Comparison of ENCODE assay signal across 1 cellular context in the genomic region with DNA sequence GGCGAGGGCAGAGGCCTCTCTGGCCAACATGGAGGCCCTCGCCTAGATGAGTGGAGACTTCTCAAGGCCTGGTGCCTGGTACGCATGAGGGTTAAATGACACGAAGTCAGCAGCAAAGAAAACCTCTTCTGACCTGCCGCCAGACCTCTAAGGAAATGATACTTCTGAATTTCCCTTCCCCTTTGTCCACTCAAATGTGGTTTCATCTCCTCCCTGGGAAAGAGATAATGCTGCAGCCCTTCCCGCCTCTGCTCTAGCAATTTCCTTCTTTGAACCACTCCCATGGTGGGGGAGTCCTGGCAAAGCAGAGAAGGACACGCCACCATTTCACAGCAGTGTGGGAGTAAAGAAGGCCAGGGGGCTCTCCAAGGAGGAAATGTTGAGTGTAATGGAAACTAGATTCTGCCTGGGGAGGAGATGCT.
A peak's percentile ranks its signal among the peaks of the same experiment; 100 is the strongest.
TF ChIP-seq lines count a peak whose summit lies in the region.

No MANE protein-coding gene starts in this region.

TF ChIP-seq in GM12878, 131 proteins besides CTCF, POLR2A, EP300 and RAD21 (continued from another document and continues in another):
- TF ChIP-seq ZNF592 (IDR thresholded peaks at IDR 0.05) (no peak), FOXK2 (IDR thresholded peaks at IDR 0.05) (no peak), ATF7 (IDR thresholded peaks at IDR 0.05; ENCODE audit: low read depth) (peak; percentile 20; the same call in 1 of the 2 replicates), RUNX3 (IDR thresholded peaks at IDR 0.05; ENCODE audit: low read length) (peak; percentile 84), WRNIP1 (IDR thresholded peaks at IDR 0.05; ENCODE audit: borderline replicate concordance, low read depth, low read length) (no peak), SREBF1 (IDR thresholded peaks at IDR 0.05; ENCODE audit: low read length) (no peak), HDGF (IDR thresholded peaks at IDR 0.05) (no peak), EED (IDR thresholded peaks at IDR 0.05; ENCODE audit: low read depth) (peak; percentile 90), DPF2 (IDR thresholded peaks at IDR 0.05) (0 out of 2 replicates have a peak, but pooled peaks have one; percentile 46), HDAC6 (IDR thresholded peaks at IDR 0.05; ENCODE audit: unreplicated experiment) (no peak), MTA2 (IDR thresholded peaks at IDR 0.05; ENCODE audit: low read depth) (peak; percentile 31; the same call in 1 of the 2 replicates), CREB1 (IDR thresholded peaks at IDR 0.05; ENCODE audit: low read depth) (no peak), MEF2B (IDR thresholded peaks at IDR 0.05; ENCODE audit: partially characterized antibody, poor library complexity, severe bottlenecking) (peak; percentile 54), BACH1 (IDR thresholded peaks at IDR 0.05; ENCODE audit: borderline replicate concordance) (no peak), YY1 (IDR thresholded peaks at IDR 0.05; ENCODE audit: low read depth, low read length) (peak; percentile 72), NFIC (IDR thresholded peaks at IDR 0.05; ENCODE audit: low read depth, low read length) (peak; percentile 74), CREM (IDR thresholded peaks at IDR 0.05; ENCODE audit: low read depth) (peak; percentile 43; the same call in 1 of the 2 replicates), HCFC1 (IDR thresholded peaks at IDR 0.05; ENCODE audit: low read length) (no peak), JUNB (IDR thresholded peaks at IDR 0.05) (peak; percentile 29; the same call in 1 of the 2 replicates), KLF5 (IDR thresholded peaks at IDR 0.05; ENCODE audit: partially characterized antibody) (no peak), FOXM1 (IDR thresholded peaks at IDR 0.05; ENCODE audit: low read depth, low read length) (peak; percentile 80; the same call in 1 of the 2 replicates), NBN (IDR thresholded peaks at IDR 0.05) (0 out of 2 replicates have a peak, but pooled peaks have one; percentile 41), SMAD5 (IDR thresholded peaks at IDR 0.05; ENCODE audit: low read depth) (no peak), ZSCAN29 (IDR thresholded peaks at IDR 0.05) (no peak), MEF2A (IDR thresholded peaks at IDR 0.05; ENCODE audit: insufficient read depth, low read depth, low read length) (no peak), SPI1 (IDR thresholded peaks at IDR 0.05; ENCODE audit: borderline replicate concordance, insufficient read depth, low read depth, low read length) (0 out of 2 replicates have a peak, but pooled peaks have one; percentile 45), GATAD2B (conservative IDR thresholded peaks at IDR 0.05; ENCODE audit: low read depth) (0 out of 2 replicates have a peak, but pooled peaks have one; percentile 52), SUPT20H (IDR thresholded peaks at IDR 0.05; ENCODE audit: borderline replicate concordance, control insufficient read depth, low read depth, low read length) (no peak), RELB (IDR thresholded peaks at IDR 0.05; ENCODE audit: low read depth) (peak; percentile 71), ZBTB4 (CRISPR knock-in tag; IDR thresholded peaks at IDR 0.05) (no peak), MYC (IDR thresholded peaks at IDR 0.05; ENCODE audit: insufficient read depth, insufficient read length, insufficient replicate concordance, low read length, severe bottlenecking) (no peak), ZNF687 (IDR thresholded peaks at IDR 0.05) (peak; percentile 72)
- TF ChIP-seq, protein P1, sequence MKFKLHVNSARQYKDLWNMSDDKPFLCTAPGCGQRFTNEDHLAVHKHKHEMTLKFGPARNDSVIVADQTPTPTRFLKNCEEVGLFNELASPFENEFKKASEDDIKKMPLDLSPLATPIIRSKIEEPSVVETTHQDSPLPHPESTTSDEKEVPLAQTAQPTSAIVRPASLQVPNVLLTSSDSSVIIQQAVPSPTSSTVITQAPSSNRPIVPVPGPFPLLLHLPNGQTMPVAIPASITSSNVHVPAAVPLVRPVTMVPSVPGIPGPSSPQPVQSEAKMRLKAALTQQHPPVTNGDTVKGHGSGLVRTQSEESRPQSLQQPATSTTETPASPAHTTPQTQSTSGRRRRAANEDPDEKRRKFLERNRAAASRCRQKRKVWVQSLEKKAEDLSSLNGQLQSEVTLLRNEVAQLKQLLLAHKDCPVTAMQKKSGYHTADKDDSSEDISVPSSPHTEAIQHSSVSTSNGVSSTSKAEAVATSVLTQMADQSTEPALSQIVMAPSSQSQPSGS (IDR thresholded peaks at IDR 0.05; ENCODE audit: low read length) = peak; percentile 77
- TF ChIP-seq, protein P2, sequence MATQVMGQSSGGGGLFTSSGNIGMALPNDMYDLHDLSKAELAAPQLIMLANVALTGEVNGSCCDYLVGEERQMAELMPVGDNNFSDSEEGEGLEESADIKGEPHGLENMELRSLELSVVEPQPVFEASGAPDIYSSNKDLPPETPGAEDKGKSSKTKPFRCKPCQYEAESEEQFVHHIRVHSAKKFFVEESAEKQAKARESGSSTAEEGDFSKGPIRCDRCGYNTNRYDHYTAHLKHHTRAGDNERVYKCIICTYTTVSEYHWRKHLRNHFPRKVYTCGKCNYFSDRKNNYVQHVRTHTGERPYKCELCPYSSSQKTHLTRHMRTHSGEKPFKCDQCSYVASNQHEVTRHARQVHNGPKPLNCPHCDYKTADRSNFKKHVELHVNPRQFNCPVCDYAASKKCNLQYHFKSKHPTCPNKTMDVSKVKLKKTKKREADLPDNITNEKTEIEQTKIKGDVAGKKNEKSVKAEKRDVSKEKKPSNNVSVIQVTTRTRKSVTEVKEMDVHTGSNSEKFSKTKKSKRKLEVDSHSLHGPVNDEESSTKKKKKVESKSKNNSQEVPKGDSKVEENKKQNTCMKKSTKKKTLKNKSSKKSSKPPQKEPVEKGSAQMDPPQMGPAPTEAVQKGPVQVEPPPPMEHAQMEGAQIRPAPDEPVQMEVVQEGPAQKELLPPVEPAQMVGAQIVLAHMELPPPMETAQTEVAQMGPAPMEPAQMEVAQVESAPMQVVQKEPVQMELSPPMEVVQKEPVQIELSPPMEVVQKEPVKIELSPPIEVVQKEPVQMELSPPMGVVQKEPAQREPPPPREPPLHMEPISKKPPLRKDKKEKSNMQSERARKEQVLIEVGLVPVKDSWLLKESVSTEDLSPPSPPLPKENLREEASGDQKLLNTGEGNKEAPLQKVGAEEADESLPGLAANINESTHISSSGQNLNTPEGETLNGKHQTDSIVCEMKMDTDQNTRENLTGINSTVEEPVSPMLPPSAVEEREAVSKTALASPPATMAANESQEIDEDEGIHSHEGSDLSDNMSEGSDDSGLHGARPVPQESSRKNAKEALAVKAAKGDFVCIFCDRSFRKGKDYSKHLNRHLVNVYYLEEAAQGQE (IDR thresholded peaks at IDR 0.05; ENCODE audit: low read depth, low read length) = no peak
- TF ChIP-seq, protein P3, sequence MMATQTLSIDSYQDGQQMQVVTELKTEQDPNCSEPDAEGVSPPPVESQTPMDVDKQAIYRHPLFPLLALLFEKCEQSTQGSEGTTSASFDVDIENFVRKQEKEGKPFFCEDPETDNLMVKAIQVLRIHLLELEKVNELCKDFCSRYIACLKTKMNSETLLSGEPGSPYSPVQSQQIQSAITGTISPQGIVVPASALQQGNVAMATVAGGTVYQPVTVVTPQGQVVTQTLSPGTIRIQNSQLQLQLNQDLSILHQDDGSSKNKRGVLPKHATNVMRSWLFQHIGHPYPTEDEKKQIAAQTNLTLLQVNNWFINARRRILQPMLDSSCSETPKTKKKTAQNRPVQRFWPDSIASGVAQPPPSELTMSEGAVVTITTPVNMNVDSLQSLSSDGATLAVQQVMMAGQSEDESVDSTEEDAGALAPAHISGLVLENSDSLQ (IDR thresholded peaks at IDR 0.05) = no peak
